In genomic region chr3:9736831-9737230, GRCh38 we compare ENCODE assay signal across 23 cellular contexts. TPM values are rescaled to one million over a fixed set of nuclear protein-coding genes. Genes with fewer than 3 reads are reported as not detected.
A peak's percentile ranks its signal among the peaks of the same experiment; 100 is the strongest.
DNase-seq lines count a peak whose midpoint lies in the region; ATAC-seq lines count a peak whose summit lies in the region.
"Had no signal": no experiment of that assay in that cellular context is flagged by ENCODE, and none has a peak within 500 bp of the region (broad histone marks: within the 10 kb centered on the region; RNA-seq: fewer than 3 reads in every experiment).

No MANE protein-coding gene starts in this region.

- peaks cover 6% of the 10 kb centered on the region for H3K36me3 Mint-ChIP-seq in activated naive CD8-positive, alpha-beta T cell
- peaks cover 11% of the 10 kb centered on the region for H3K36me3 Mint-ChIP-seq in T-helper 17 cell (ENCODE audit: low read depth)

- no peaks in the 10 kb centered on the region for H3K27me3 Mint-ChIP-seq in activated naive CD8-positive, alpha-beta T cell
- H3K27me3 Mint-ChIP-seq in T-helper 17 cell = no peaks in the 10 kb centered on the region

- H3K4me3 Mint-ChIP-seq in activated naive CD8-positive, alpha-beta T cell = no peak overlapping the region
- H3K4me3 Mint-ChIP-seq in T-helper 17 cell = no peak overlapping the region
- H3K4me3 Mint-ChIP-seq: WTC11 had no signal

- in situ Hi-C loops in G401 (cut with HindIII; ENCODE audit: low sequenced_read_pairs) = no loop called here

- DNase-seq in activated CD4-positive, CD25-positive, alpha-beta regulatory T cell treated with anti-CD3 and anti-CD28 coated beads, Interleukin-2, amount 50 U/mL, for 72 hours = no peak
- DNase-seq in G401 (ENCODE audit: low spot score) (peak; percentile 21), middle frontal gyrus (ENCODE audit: extremely low spot score, low spot score) (peak; percentile 28), NCI-H774 (lab: John Stamatoyannopoulos, UW) (no peak), MG63 (no peak), T-helper 17 cell (no peak)
- DNase-seq: activated CD8-positive, alpha-beta memory T cell treated with anti-CD3 and anti-CD28 coated beads, Interleukin-2, amount 50 U/mL, for 4 hours; dermis blood vessel endothelial cell; Karpas-422; mesendoderm; NCI-H1105; NCI-H526 treated with DMSO at 0.1 percent for 48 hours; PC-9; stimulated activated CD4-positive, alpha-beta T cell treated with anti-CD3 and anti-CD28 coated beads, Interleukin-4, amount 100 ng/mL, for 24 hours; substantia nigra had no signal

- peak; percentile 45 to 50 for ATAC-seq in activated CD4-positive, CD25-positive, alpha-beta regulatory T cell treated with anti-CD3 and anti-CD28 coated beads, Interleukin-2, amount 50 U/mL, for 24 hours
- no peak for ATAC-seq in T-helper 17 cell
- ATAC-seq: WTC11 had no signal

- peaks cover 48% of the 10 kb centered on the region for H3K4me1 Mint-ChIP-seq in activated naive CD8-positive, alpha-beta T cell (ENCODE audit: low read depth)
- H3K4me1 Mint-ChIP-seq in T-helper 17 cell = peaks cover 30% of the 10 kb centered on the region

- H3K27ac Mint-ChIP-seq in activated naive CD8-positive, alpha-beta T cell = peak overlapping the region; percentile 73
- no peak overlapping the region for H3K27ac Mint-ChIP-seq in T-helper 17 cell
- H3K27ac Mint-ChIP-seq: WTC11 had no signal

- H3K36me3 ChIP-seq in MG63 = peaks cover 29% of the 10 kb centered on the region

- no peaks in the 10 kb centered on the region for H3K9me3 Mint-ChIP-seq in activated naive CD8-positive, alpha-beta T cell (ENCODE audit: low read depth)
- H3K9me3 Mint-ChIP-seq: WTC11 had no signal

- H3K27me3 ChIP-seq in MG63 = no peaks in the 10 kb centered on the region
- H3K27me3 ChIP-seq: vagina had no signal

- H3K4me3 ChIP-seq in MG63 = no peak overlapping the region
- H3K4me3 ChIP-seq: PC-9, prostate gland, skin epidermis, vagina had no signal

- H3K9me3 ChIP-seq in MG63 (no peaks in the 10 kb centered on the region), T-helper 17 cell (ENCODE audit: control insufficient read depth, low read length, poor library complexity, severe bottlenecking) (no peaks in the 10 kb centered on the region)
- H3K9me3 ChIP-seq: prostate gland, vagina had no signal

RNA-seq across cellular contexts. Expression of gene BRPF1, which starts 5.3 kb away (rescaled TPM):
- 18.5 and 23.7 TPM in 2 replicates for total RNA-seq in G401 (2014; rRNA removed; shearing (Covaris generic))
- total RNA-seq in MG63 (2014; rRNA removed; shearing (Covaris generic); ENCODE audit: low replicate concordance) = 4.9 and 7.0 TPM in 2 replicates
- total RNA-seq in T-helper 17 cell = 10 to 100 TPM; 31.8 to 41.0 TPM

RNA-seq across cellular contexts. Expression of gene OGG1, which starts 12.9 kb away (rescaled TPM):
- 32.1 and 35.3 TPM in 2 replicates for total RNA-seq in G401 (2014; rRNA removed; shearing (Covaris generic))
- 8.0 and 21.4 TPM in 2 replicates for total RNA-seq in MG63 (2014; rRNA removed; shearing (Covaris generic); ENCODE audit: low replicate concordance)
- total RNA-seq in T-helper 17 cell = 10 to 100 TPM; 18.4 to 22.6 TPM

RNA-seq across cellular contexts. Expression of gene CAMK1, which starts 32.9 kb away (rescaled TPM):
- not detected in 2 replicates for total RNA-seq in G401 (2014; rRNA removed; shearing (Covaris generic))
- total RNA-seq in MG63 (2014; rRNA removed; shearing (Covaris generic); ENCODE audit: low replicate concordance) = 2.7 and 5.0 TPM in 2 replicates
- total RNA-seq in T-helper 17 cell = 1 to 10 TPM; 1.9 to 2.2 TPM

RNA-seq across cellular contexts. Expression of gene CPNE9, which starts 33.2 kb away (rescaled TPM):
- total RNA-seq in G401 (2014; rRNA removed; shearing (Covaris generic)) = 0.80 and 3.9 TPM in 2 replicates
- not detected in 2 replicates for total RNA-seq in MG63 (2014; rRNA removed; shearing (Covaris generic); ENCODE audit: low replicate concordance)
- not detected for total RNA-seq in T-helper 17 cell
- total RNA-seq: A172, bronchial epithelial cell, dermis blood vessel endothelial cell, PC-9, prostate gland, vagina had no signal

RNA-seq across cellular contexts. Expression of gene TADA3, which starts 55.4 kb away (rescaled TPM):
- total RNA-seq in G401 (2014; rRNA removed; shearing (Covaris generic)) = 70.0 and 72.1 TPM in 2 replicates
- 60.3 and 83.8 TPM in 2 replicates for total RNA-seq in MG63 (2014; rRNA removed; shearing (Covaris generic); ENCODE audit: low replicate concordance)
- 10 to 100 TPM; 32.2 to 35.2 TPM for total RNA-seq in T-helper 17 cell

Comparison
In these comparisons a context has a peak if more than half of its experiments do, and no peak if none do; other contexts are left out.
1. DNase-seq: peak in G401 (single experiment) and middle frontal gyrus (single experiment); none in activated CD4-positive, CD25-positive, alpha-beta regulatory T cell treated with anti-CD3 and anti-CD28 coated beads, Interleukin-2, amount 50 U/mL, for 72 hours (single experiment), NCI-H774 (single experiment), MG63 (single experiment) and T-helper 17 cell (0 of 3).